8 cellular contexts compared by ENCODE assay signal in genomic region chr2:144162652-144163051, GRCh38.
DNase-seq lines count a peak whose midpoint lies in the region; ATAC-seq and TF ChIP-seq lines count a peak whose summit lies in the region.

No MANE protein-coding gene starts in this region.

- peak in 3 of 5 experiments; percentile 15 to 52 (median 22) for DNase-seq in T-helper 2 cell
- DNase-seq in T-helper 2 cell treated with Interferon-gamma antibody and Interleukin-4, amounts not matched to agents 5 μg/mL and 100 μg/mL, for 36 hours (ENCODE audit: low spot score): no peak
- peak; percentile 44 for DNase-seq in WERI-Rb-1
- DNase-seq in endothelial cell (ENCODE audit: low spot score): peak; percentile 18
- DNase-seq in stimulated activated CD4-positive, alpha-beta T cell treated with anti-CD3 and anti-CD28 coated beads, Interleukin-2, amount 100 ng/mL, for 24 hours: peak; percentile 15 to 23
- DNase-seq in aorta: no peak
- no peak for DNase-seq in inferior parietal cortex (ENCODE audit: extremely low spot score)

- H3K36me3 ChIP-seq in WERI-Rb-1 (no peaks in the 10 kb centered on the region), aorta (ENCODE audit: control insufficient read depth in 1 of 2, insufficient read depth in 2 of 2, low read length in 1 of 2) (no peaks in the 10 kb centered on the region)

- peaks cover 3% of the 10 kb centered on the region for H3K4me1 Mint-ChIP-seq in T-helper 2 cell treated with Interferon-gamma antibody and Interleukin-4, amounts not matched to agents 5 μg/mL and 100 μg/mL, for 36 hours (ENCODE audit: low read depth)
- H3K4me1 Mint-ChIP-seq in endothelial cell (ENCODE audit: unreplicated experiment): no peaks in the 10 kb centered on the region

- no peaks in the 10 kb centered on the region for H3K9me3 Mint-ChIP-seq in T-helper 2 cell treated with Interferon-gamma antibody and Interleukin-4, amounts not matched to agents 5 μg/mL and 100 μg/mL, for 36 hours
- H3K9me3 Mint-ChIP-seq in endothelial cell (ENCODE audit: unreplicated experiment): no peaks in the 10 kb centered on the region

- H3K27ac Mint-ChIP-seq in T-helper 2 cell treated with Interferon-gamma antibody and Interleukin-4, amounts not matched to agents 5 μg/mL and 100 μg/mL, for 36 hours: no peak overlapping the region
- H3K27ac Mint-ChIP-seq in endothelial cell (ENCODE audit: unreplicated experiment): no peak overlapping the region

- H3K9me3 ChIP-seq in WERI-Rb-1 (ENCODE audit: severe bottlenecking): no peaks in the 10 kb centered on the region
- H3K9me3 ChIP-seq in aorta (ENCODE audit: control insufficient read depth, low read length): no peaks in the 10 kb centered on the region

- H3K27ac ChIP-seq in WERI-Rb-1 (no peak overlapping the region), aorta (ENCODE audit: low read depth in 1 of 2, low read length in 2 of 2) (no peak overlapping the region)

- H3K27me3 ChIP-seq in WERI-Rb-1 (ENCODE audit: insufficient read depth, low read depth, severe bottlenecking) (no peaks in the 10 kb centered on the region), aorta (ENCODE audit: control insufficient read depth in 1 of 2, insufficient read depth in 2 of 2, low read length in 1 of 2) (no peaks in the 10 kb centered on the region)

- no peaks in the 10 kb centered on the region for H3K27me3 Mint-ChIP-seq in T-helper 2 cell treated with Interferon-gamma antibody and Interleukin-4, amounts not matched to agents 5 μg/mL and 100 μg/mL, for 36 hours (ENCODE audit: low read depth)
- H3K27me3 Mint-ChIP-seq in endothelial cell (ENCODE audit: unreplicated experiment): peaks cover 2% of the 10 kb centered on the region

- H3K4me3 Mint-ChIP-seq in T-helper 2 cell treated with Interferon-gamma antibody and Interleukin-4, amounts not matched to agents 5 μg/mL and 100 μg/mL, for 36 hours: no peak overlapping the region
- H3K4me3 Mint-ChIP-seq in endothelial cell (ENCODE audit: unreplicated experiment): no peak overlapping the region

- H3K4me3 ChIP-seq in WERI-Rb-1 (ENCODE audit: low read depth, low read length) (no peak overlapping the region), aorta (ENCODE audit: low read length in 2 of 2) (no peak overlapping the region)

- 93 to 95% methylated on average over 5 of the region's 5 CpGs for WGBS in aorta, 2 donors

- H3K4me1 ChIP-seq in aorta (ENCODE audit: control insufficient read depth in 1 of 2, insufficient read depth in 2 of 2, low read length in 2 of 2): peaks cover 0 to 1% of the 10 kb centered on the region in 2 donors

- peak; percentile 51 for ATAC-seq in HG02973 (IDR thresholded peaks at IDR 0.05; ENCODE audit: unreplicated experiment)
- no peak for ATAC-seq in aorta (ENCODE audit: low FRiP score)

- H3K36me3 Mint-ChIP-seq in T-helper 2 cell treated with Interferon-gamma antibody and Interleukin-4, amounts not matched to agents 5 μg/mL and 100 μg/mL, for 36 hours (ENCODE audit: low read depth): peaks cover 3% of the 10 kb centered on the region
- no peaks in the 10 kb centered on the region for H3K36me3 Mint-ChIP-seq in endothelial cell (ENCODE audit: low read depth, unreplicated experiment)

- intact Hi-C loops in aorta (cut with DNase I): no loop called here

- TF ChIP-seq CTCF in WERI-Rb-1 (IDR thresholded peaks at IDR 0.05; ENCODE audit: low read depth, low read length): peak; percentile 82
- peak; percentile 42 for TF ChIP-seq CTCF in endothelial cell (IDR thresholded peaks at IDR 0.05; ENCODE audit: unreplicated experiment)

Comparison
In these comparisons a context has a peak if more than half of its experiments do, and no peak if none do; other contexts are left out.
1. DNase-seq: peak in T-helper 2 cell (3 of 5), WERI-Rb-1 (single experiment), endothelial cell (single experiment) and stimulated activated CD4-positive, alpha-beta T cell treated with anti-CD3 and anti-CD28 coated beads, Interleukin-2, amount 100 ng/mL, for 24 hours (2 of 2); none in T-helper 2 cell treated with Interferon-gamma antibody and Interleukin-4, amounts not matched to agents 5 μg/mL and 100 μg/mL, for 36 hours (single experiment), aorta (0 of 2) and inferior parietal cortex (single experiment).